ENCODE assay signal across 19 cellular contexts in the genomic region with DNA sequence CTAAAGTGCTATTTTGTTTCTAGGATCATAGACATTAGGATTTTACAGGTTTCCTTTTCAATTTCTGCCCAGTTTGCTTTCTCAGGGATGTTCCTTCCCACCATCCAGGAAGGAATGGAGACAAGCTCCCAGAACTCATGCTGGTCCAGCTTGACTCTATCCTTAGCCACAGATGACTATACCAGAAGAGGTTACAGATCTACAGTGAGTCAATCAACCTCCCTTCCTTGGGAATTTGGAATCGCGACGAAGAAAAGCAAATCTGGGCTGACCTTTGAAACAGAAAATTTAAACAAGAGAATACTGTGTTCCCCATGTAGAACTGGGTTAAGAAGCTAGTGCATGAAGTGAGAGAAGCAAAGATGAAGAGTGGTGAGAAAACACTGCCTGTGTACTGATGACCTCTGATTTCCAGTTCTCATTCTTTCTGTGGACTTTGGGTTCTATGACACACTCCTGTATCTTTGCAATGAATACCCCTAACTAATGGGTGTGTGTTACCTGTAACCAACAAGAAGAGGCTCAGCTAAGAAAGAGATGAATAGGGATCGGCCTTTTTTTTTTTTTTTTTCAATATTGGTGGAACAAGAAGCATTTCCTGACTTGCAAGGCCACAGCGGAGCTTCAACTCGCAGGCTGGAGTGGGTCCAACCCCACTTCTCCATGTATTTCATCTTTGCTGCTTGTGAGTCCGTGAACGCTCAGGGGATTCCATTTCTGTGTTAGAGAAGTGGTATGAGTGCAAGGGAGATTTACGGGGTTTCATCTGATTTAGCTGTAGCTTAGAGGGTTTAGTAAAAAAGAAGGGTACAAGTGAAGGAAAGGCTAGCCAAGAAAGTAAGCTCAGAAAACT.
"Had no signal": no experiment of that assay in that cellular context is flagged by ENCODE, and none has a peak within 500 bp of the region (broad histone marks: within the 10 kb centered on the region; RNA-seq: fewer than 3 reads in every experiment).

No MANE protein-coding gene starts in this region.

- DNase-seq: activated CD4-positive, alpha-beta T cell treated with anti-CD3 and anti-CD28 coated beads, Interleukin-2, amount 50 U/mL, for 4 hours; activated CD8-positive, alpha-beta memory T cell treated with anti-CD3 and anti-CD28 coated beads, Interleukin-2, amount 10 ng/mL, durations not matched to agents 7 days and 5 days; activated effector memory CD4-positive, alpha-beta T cell treated with anti-CD3 and anti-CD28 coated beads, Interleukin-2, amount 50 U/mL, for 16 hours; activated T-cell treated with anti-CD3 and anti-CD28 coated beads, Interleukin-2, amount 50 U/mL, for 24 hours; amygdala; dorsolateral prefrontal cortex; head of caudate nucleus; kidney; lower lobe of right lung; mucosa of descending colon; naive thymus-derived CD8-positive, alpha-beta T cell; occipital lobe; stimulated activated CD4-positive, alpha-beta T cell treated with anti-CD3 and anti-CD28 coated beads, Interleukin-15, amount 100 ng/mL, for 24 hours; stimulated activated CD4-positive, alpha-beta T cell treated with anti-CD3 and anti-CD28 coated beads, Interleukin-4, amount 100 ng/mL, for 24 hours had no signal

- H3K36me3 Mint-ChIP-seq: activated CD8-positive, alpha-beta memory T cell treated with anti-CD3 and anti-CD28 coated beads, Interleukin-2, amount 10 ng/mL, durations not matched to agents 7 days and 5 days had no signal

- H3K27ac Mint-ChIP-seq: activated CD8-positive, alpha-beta memory T cell treated with anti-CD3 and anti-CD28 coated beads, Interleukin-2, amount 10 ng/mL, durations not matched to agents 7 days and 5 days; activated T-cell treated with anti-CD3 and anti-CD28 coated beads, Interleukin-2, amount 50 U/mL, for 24 hours; naive thymus-derived CD8-positive, alpha-beta T cell; stimulated activated naive CD8-positive, alpha-beta T cell treated with anti-CD3 and anti-CD28 coated beads, Interleukin-15, Interleukin-2, amounts not matched to agents 100 ng/mL and 50 ng/mL, for 24 hours had no signal

- H3K4me3 Mint-ChIP-seq: activated CD8-positive, alpha-beta memory T cell treated with anti-CD3 and anti-CD28 coated beads, Interleukin-2, amount 10 ng/mL, durations not matched to agents 7 days and 5 days; activated T-cell treated with anti-CD3 and anti-CD28 coated beads, Interleukin-2, amount 50 U/mL, for 24 hours; stimulated activated naive CD8-positive, alpha-beta T cell treated with anti-CD3 and anti-CD28 coated beads, Interleukin-15, Interleukin-2, amounts not matched to agents 100 ng/mL and 50 ng/mL, for 24 hours had no signal

- H3K27me3 ChIP-seq: tibial nerve had no signal

- H3K9me3 ChIP-seq: lower lobe of right lung, mucosa of descending colon, prostate gland, tibial nerve had no signal

- H3K27ac ChIP-seq: dorsolateral prefrontal cortex, lower lobe of right lung, prostate gland had no signal

- H3K4me1 Mint-ChIP-seq: activated CD8-positive, alpha-beta memory T cell treated with anti-CD3 and anti-CD28 coated beads, Interleukin-2, amount 10 ng/mL, durations not matched to agents 7 days and 5 days had no signal

- H3K4me1 ChIP-seq: lower lobe of right lung, prostate gland had no signal

- H3K9me3 Mint-ChIP-seq: activated T-cell treated with anti-CD3 and anti-CD28 coated beads, Interleukin-2, amount 50 U/mL, for 24 hours; stimulated activated naive CD8-positive, alpha-beta T cell treated with anti-CD3 and anti-CD28 coated beads, Interleukin-15, Interleukin-2, amounts not matched to agents 100 ng/mL and 50 ng/mL, for 24 hours had no signal

- H3K27me3 Mint-ChIP-seq: activated CD8-positive, alpha-beta memory T cell treated with anti-CD3 and anti-CD28 coated beads, Interleukin-2, amount 10 ng/mL, durations not matched to agents 7 days and 5 days; activated T-cell treated with anti-CD3 and anti-CD28 coated beads, Interleukin-2, amount 50 U/mL, for 24 hours; stimulated activated naive CD8-positive, alpha-beta T cell treated with anti-CD3 and anti-CD28 coated beads, Interleukin-15, Interleukin-2, amounts not matched to agents 100 ng/mL and 50 ng/mL, for 24 hours had no signal

- H3K4me3 ChIP-seq: dorsolateral prefrontal cortex, lower lobe of right lung, mucosa of descending colon, prostate gland, tibial nerve had no signal

- ATAC-seq: activated CD4-positive, CD25-positive, alpha-beta regulatory T cell treated with anti-CD3 and anti-CD28 coated beads, Interleukin-2, amount 50 U/mL, for 24 hours; activated CD8-positive, alpha-beta memory T cell treated with anti-CD3 and anti-CD28 coated beads, Interleukin-2, amount 10 ng/mL, durations not matched to agents 7 days and 5 days; activated naive CD4-positive, alpha-beta T cell treated with anti-CD3 and anti-CD28 coated beads, Interleukin-2, amount 50 U/mL, for 72 hours; lower lobe of right lung; mucosa of descending colon; naive thymus-derived CD8-positive, alpha-beta T cell had no signal

- H3K36me3 ChIP-seq: lower lobe of right lung, prostate gland, tibial nerve had no signal
